Comparison of ENCODE assay signal across 8 cellular contexts in genomic region chr18:54392621-54393023, GRCh38. TPM values are rescaled to one million over a fixed set of nuclear protein-coding genes. Genes with fewer than 3 reads are reported as not detected.
DNase-seq lines count a peak whose midpoint lies in the region; ATAC-seq and TF ChIP-seq lines count a peak whose summit lies in the region.

No MANE protein-coding gene starts in this region.

- ATAC-seq in activated CD4-positive, CD25-positive, alpha-beta regulatory T cell treated with anti-CD3 and anti-CD28 coated beads, Interleukin-2, amount 50 U/mL, for 24 hours = peak; percentile 28 to 56
- peak; percentile 46 for ATAC-seq in GM21717 (IDR thresholded peaks at IDR 0.05; ENCODE audit: unreplicated experiment)

- peaks cover 4% of the 10 kb centered on the region for H3K9me3 Mint-ChIP-seq in activated T-helper 1 cell treated with anti-CD3 and anti-CD28 coated beads, Interleukin-12 subunit alpha, Interleukin-12 subunit beta, Interleukin-2, Interleukin-4 antibody, amounts not matched to agents 30 ng/mL and 10 ng/mL and 1 ng/mL, durations not matched to agents 14 hours and 24 hours and 36 hours

- no peak overlapping the region for H4K8ac ChIP-seq in mesenchymal stem cell (ENCODE audit: low read length)

- 14% methylated on average over 1 of the region's 2 CpGs for WGBS in mesenchymal stem cell

- H3K27me3 Mint-ChIP-seq in activated T-helper 1 cell treated with anti-CD3 and anti-CD28 coated beads, Interleukin-12 subunit alpha, Interleukin-12 subunit beta, Interleukin-2, Interleukin-4 antibody, amounts not matched to agents 30 ng/mL and 10 ng/mL and 1 ng/mL, durations not matched to agents 14 hours and 24 hours and 36 hours (ENCODE audit: insufficient read depth) = peaks cover 3% of the 10 kb centered on the region

- H3K9me3 ChIP-seq in colonic mucosa = no peaks in the 10 kb centered on the region
- H3K9me3 ChIP-seq in mesenchymal stem cell (ENCODE audit: control insufficient read depth, low read length) = no peaks in the 10 kb centered on the region

- in situ Hi-C loops in KBM-7 (cut with MboI; ENCODE audit: low pct_unique_long_range_greater_than_20kb, low sequenced_read_pairs) = no loop called here

- peak; percentile 77 for TF ChIP-seq CTCF in colonic mucosa (IDR thresholded peaks at IDR 0.05)

- no peak overlapping the region for H3K4ac ChIP-seq in mesenchymal stem cell (ENCODE audit: low read depth in 1 of 2, low read length in 2 of 2)

- no peak overlapping the region for H3K23ac ChIP-seq in mesenchymal stem cell (ENCODE audit: low read length in 2 of 2)

- no peak overlapping the region for H3K9ac ChIP-seq in colonic mucosa (ENCODE audit: low read depth in 2 of 2, low read length in 2 of 2)
- H3K9ac ChIP-seq in mesenchymal stem cell (ENCODE audit: low read length) = peak overlapping the region; percentile 42

- peaks cover 43% of the 10 kb centered on the region for H3K4me1 Mint-ChIP-seq in activated T-helper 1 cell treated with anti-CD3 and anti-CD28 coated beads, Interleukin-12 subunit alpha, Interleukin-12 subunit beta, Interleukin-2, Interleukin-4 antibody, amounts not matched to agents 30 ng/mL and 10 ng/mL and 1 ng/mL, durations not matched to agents 14 hours and 24 hours and 36 hours (ENCODE audit: low read depth)

- intact Hi-C loops in colonic mucosa (cut with DNase I) = no loop called here
- intact Hi-C loops in activated T-helper 1 cell treated with anti-CD3 and anti-CD28 coated beads, Interleukin-12 subunit alpha, Interleukin-12 subunit beta, Interleukin-2, Interleukin-4 antibody, amounts not matched to agents 30 ng/mL and 10 ng/mL and 1 ng/mL, durations not matched to agents 14 hours and 24 hours and 36 hours (cut with micrococcal nuclease) = loop anchor here (1.0 to 2.0 kb wide), 6 partner anchors 35 to 591 kb away; partner anchors contain the start of genes C18orf54, MBD2 and STARD6

- H3K27me3 ChIP-seq in colonic mucosa = no peaks in the 10 kb centered on the region
- H3K27me3 ChIP-seq in mesenchymal stem cell (ENCODE audit: control insufficient read depth in 1 of 2, insufficient read depth in 1 of 2, low read length in 2 of 2) = no peaks in the 10 kb centered on the region

- no peak overlapping the region for H3K4me3 Mint-ChIP-seq in activated T-helper 1 cell treated with anti-CD3 and anti-CD28 coated beads, Interleukin-12 subunit alpha, Interleukin-12 subunit beta, Interleukin-2, Interleukin-4 antibody, amounts not matched to agents 30 ng/mL and 10 ng/mL and 1 ng/mL, durations not matched to agents 14 hours and 24 hours and 36 hours

- no peak overlapping the region for H2BK12ac ChIP-seq in mesenchymal stem cell (ENCODE audit: low read length in 2 of 2)

- H3K4me2 ChIP-seq in mesenchymal stem cell (ENCODE audit: low read length, poor library complexity, severe bottlenecking) = no peak overlapping the region

- H3K36me3 ChIP-seq in colonic mucosa (no peaks in the 10 kb centered on the region), mesenchymal stem cell (ENCODE audit: control insufficient read depth in 1 of 2, insufficient read depth in 2 of 2, low read depth in 1 of 2, low read length in 2 of 2) (no peaks in the 10 kb centered on the region)

- no peak overlapping the region for H3K27ac Mint-ChIP-seq in activated T-helper 1 cell treated with anti-CD3 and anti-CD28 coated beads, Interleukin-12 subunit alpha, Interleukin-12 subunit beta, Interleukin-2, Interleukin-4 antibody, amounts not matched to agents 30 ng/mL and 10 ng/mL and 1 ng/mL, durations not matched to agents 14 hours and 24 hours and 36 hours

- no peak overlapping the region for H2AFZ ChIP-seq in mesenchymal stem cell (ENCODE audit: low read depth, low read length)

- peaks cover 3% of the 10 kb centered on the region for H3K36me3 Mint-ChIP-seq in activated T-helper 1 cell treated with anti-CD3 and anti-CD28 coated beads, Interleukin-12 subunit alpha, Interleukin-12 subunit beta, Interleukin-2, Interleukin-4 antibody, amounts not matched to agents 30 ng/mL and 10 ng/mL and 1 ng/mL, durations not matched to agents 14 hours and 24 hours and 36 hours (ENCODE audit: low read depth)

- H3K4me3 ChIP-seq in colonic mucosa (no peak overlapping the region), mesenchymal stem cell (ENCODE audit: insufficient read depth in 1 of 2, low read depth in 1 of 2, low read length in 2 of 2) (no peak overlapping the region)

- H3K4me1 ChIP-seq in colonic mucosa = no peaks in the 10 kb centered on the region
- H3K4me1 ChIP-seq in mesenchymal stem cell (ENCODE audit: control insufficient read depth, insufficient read depth, low read depth, low read length) = peaks cover 4% of the 10 kb centered on the region

- H3K79me1 ChIP-seq in mesenchymal stem cell (replicated peaks; ENCODE audit: low read length, poor library complexity, severe bottlenecking) = no peaks in the 10 kb centered on the region

- H3K18ac ChIP-seq in mesenchymal stem cell (ENCODE audit: low read depth in 1 of 2, low read length in 2 of 2) = no peak overlapping the region

- H3K27ac ChIP-seq in colonic mucosa (peak overlapping the region; percentile 41), mesenchymal stem cell (ENCODE audit: low read length, poor library complexity, severe bottlenecking) (no peak overlapping the region)

- H3K14ac ChIP-seq in mesenchymal stem cell (ENCODE audit: low read length in 2 of 2) = no peak overlapping the region

- no peak overlapping the region for H4K91ac ChIP-seq in mesenchymal stem cell (ENCODE audit: low read length)

- H2AK5ac ChIP-seq in mesenchymal stem cell (ENCODE audit: low read length, severe bottlenecking) = no peak overlapping the region

- H2BK120ac ChIP-seq in mesenchymal stem cell (ENCODE audit: low read depth, low read length) = no peak overlapping the region

- no peak overlapping the region for H2BK5ac ChIP-seq in mesenchymal stem cell (ENCODE audit: low read depth, low read length, poor library complexity, severe bottlenecking)

- no peak overlapping the region for H2BK15ac ChIP-seq in mesenchymal stem cell (ENCODE audit: low read depth, poor library complexity, severe bottlenecking)

- DNase-seq in activated CD4-positive, CD25-positive, alpha-beta regulatory T cell treated with anti-CD3 and anti-CD28 coated beads, Interleukin-2, amount 50 U/mL, for 72 hours = no peak
- DNase-seq in KBM-7 (peak; percentile 88), OCI-M1 (lab: John Stamatoyannopoulos, UW) (peak; percentile 92), colonic mucosa (no peak), mesenchymal stem cell (peak; percentile 72)
- no peak for DNase-seq in activated T-helper 1 cell treated with anti-CD3 and anti-CD28 coated beads, Interleukin-12 subunit alpha, Interleukin-12 subunit beta, Interleukin-2, Interleukin-4 antibody, amounts not matched to agents 30 ng/mL and 10 ng/mL and 1 ng/mL, durations not matched to agents 14 hours and 24 hours and 36 hours (ENCODE audit: low spot score)

RNA-seq across cellular contexts. Expression of gene C18orf54, which starts 34.9 kb away (rescaled TPM):
- 1 to 10 TPM; 2.9 to 6.1 TPM for total RNA-seq in colonic mucosa
- 3.9 TPM for polyA plus RNA-seq in mesenchymal stem cell (2013, experiment 1 of 2)
- 4.1 TPM for polyA plus RNA-seq in mesenchymal stem cell (2013, experiment 2 of 2)
- total RNA-seq in activated T-helper 1 cell treated with anti-CD3 and anti-CD28 coated beads, Interleukin-12 subunit alpha, Interleukin-12 subunit beta, Interleukin-2, Interleukin-4 antibody, amounts not matched to agents 30 ng/mL and 10 ng/mL and 1 ng/mL, durations not matched to agents 14 hours and 24 hours and 36 hours = 10.4 and 10.7 TPM in 2 replicates

RNA-seq across cellular contexts. Expression of gene STARD6, which starts 35.0 kb away (rescaled TPM):
- total RNA-seq in colonic mucosa = not detected
- 0.10 TPM for polyA plus RNA-seq in mesenchymal stem cell (2013, experiment 1 of 2)
- polyA plus RNA-seq in mesenchymal stem cell (2013, experiment 2 of 2) = 0.21 TPM
- 0.54 and 0.65 TPM in 2 replicates for total RNA-seq in activated T-helper 1 cell treated with anti-CD3 and anti-CD28 coated beads, Interleukin-12 subunit alpha, Interleukin-12 subunit beta, Interleukin-2, Interleukin-4 antibody, amounts not matched to agents 30 ng/mL and 10 ng/mL and 1 ng/mL, durations not matched to agents 14 hours and 24 hours and 36 hours

Comparison
In these comparisons a context has a peak if more than half of its experiments do, and no peak if none do; other contexts are left out.
1. DNase-seq: peak in KBM-7 (single experiment), OCI-M1 (single experiment) and mesenchymal stem cell (single experiment); none in activated CD4-positive, CD25-positive, alpha-beta regulatory T cell treated with anti-CD3 and anti-CD28 coated beads, Interleukin-2, amount 50 U/mL, for 72 hours (single experiment), colonic mucosa (single experiment) and activated T-helper 1 cell treated with anti-CD3 and anti-CD28 coated beads, Interleukin-12 subunit alpha, Interleukin-12 subunit beta, Interleukin-2, Interleukin-4 antibody, amounts not matched to agents 30 ng/mL and 10 ng/mL and 1 ng/mL, durations not matched to agents 14 hours and 24 hours and 36 hours (single experiment).